25 cellular contexts compared by ENCODE assay signal in genomic region chr4:174658246-174658645, GRCh38.
DNase-seq lines count a peak whose midpoint lies in the region; ATAC-seq, FAIRE-seq and TF ChIP-seq lines count a peak whose summit lies in the region.
"Had no signal": no experiment of that assay in that cellular context is flagged by ENCODE, and none has a peak within 500 bp of the region (broad histone marks: within the 10 kb centered on the region; RNA-seq: fewer than 3 reads in every experiment).

No MANE protein-coding gene starts in this region.

- POLR2A ChIA-PET in A673 (lab: Charles Lee; ENCODE audit: low non-redundant PET) (no interaction called here), K562 (lab: Yijun Ruan, JAX) (interaction anchor here (0.5 to 1.5 kb wide), 2 partner anchors 9 to 151 kb away, joined by 3 to 6 read pairs; no protein-coding TSS in a partner anchor)

- 29% methylated on average over 3 of the region's 3 CpGs for WGBS in K562 (ENCODE audit: insufficient coverage, low coverage, missing lambda C conversion rate)

- TF ChIP-seq CTCF in A673 (conservative IDR thresholded peaks at IDR 0.05; ENCODE audit: low read depth, low read length) (no peak), K562 (IDR thresholded peaks at IDR 0.05 in 2 of 3, conservative IDR thresholded peaks at IDR 0.05 in 1 of 3; ENCODE audit: insufficient read depth in 2 of 3, low read depth in 1 of 3, low read length in 3 of 3) (no peak), fibroblast of the aortic adventitia (IDR thresholded peaks at IDR 0.05; ENCODE audit: insufficient read depth, low read length) (no peak)

- DNase-seq in A673 (ENCODE audit: low spot score) (peak; percentile 92), SKM-1 (lab: John Stamatoyannopoulos, UW; ENCODE audit: unreplicated experiment) (peak; percentile 74), K562 (ENCODE audit: extremely low read depth in 1 of 4, low spot score in 3 of 4) (peak in 1 of 4 experiments; percentile 57), fibroblast of the aortic adventitia (ENCODE audit: low read depth) (peak; percentile 14), NCI-H345 treated with DMSO at 0.1 percent for 48 hours (lab: John Stamatoyannopoulos, UW; ENCODE audit: unreplicated experiment) (no peak), OCI-M2 (lab: John Stamatoyannopoulos, UW; ENCODE audit: unreplicated experiment) (no peak)
- no peak for DNase-seq in activated T-helper 2 cell treated with anti-CD3 and anti-CD28 coated beads, Interferon-gamma antibody, Interleukin-2, Interleukin-4, amounts not matched to agents 10 μg/mL and 5 μg/mL and 100 μg/mL, durations not matched to agents 14 hours and 24 hours and 36 hours (ENCODE audit: low spot score)
- DNase-seq: ACHN; BE2C; C1 segment of cervical spinal cord; CD4-positive, CD25-positive, alpha-beta regulatory T cell; CD8-positive, alpha-beta memory T cell; COR-L47; DMS 273 treated with DMSO at 0.1 percent for 48 hours; DMS53; DND-41; EL; GOT3; H7; HFFc6; IMR-90 had no signal

- no peaks in the 10 kb centered on the region for H3K27me3 Mint-ChIP-seq in activated T-helper 2 cell treated with anti-CD3 and anti-CD28 coated beads, Interferon-gamma antibody, Interleukin-2, Interleukin-4, amounts not matched to agents 10 μg/mL and 5 μg/mL and 100 μg/mL, durations not matched to agents 14 hours and 24 hours and 36 hours (ENCODE audit: low read depth)
- H3K27me3 Mint-ChIP-seq: CD4-positive, CD25-positive, alpha-beta regulatory T cell; CD8-positive, alpha-beta memory T cell had no signal

- no peak overlapping the region for H3K27ac Mint-ChIP-seq in activated T-helper 2 cell treated with anti-CD3 and anti-CD28 coated beads, Interferon-gamma antibody, Interleukin-2, Interleukin-4, amounts not matched to agents 10 μg/mL and 5 μg/mL and 100 μg/mL, durations not matched to agents 14 hours and 24 hours and 36 hours
- H3K27ac Mint-ChIP-seq: CD4-positive, CD25-positive, alpha-beta regulatory T cell; CD8-positive, alpha-beta memory T cell; HFFc6 had no signal

- H3K79me2 ChIP-seq in K562 (ENCODE audit: control insufficient read depth, insufficient read depth, low read length): no peaks in the 10 kb centered on the region

- peak; percentile 79 for TF ChIP-seq EP300 in K562 (IDR thresholded peaks at IDR 0.05; ENCODE audit: low read length)

- H3K4me3 Mint-ChIP-seq in activated T-helper 2 cell treated with anti-CD3 and anti-CD28 coated beads, Interferon-gamma antibody, Interleukin-2, Interleukin-4, amounts not matched to agents 10 μg/mL and 5 μg/mL and 100 μg/mL, durations not matched to agents 14 hours and 24 hours and 36 hours (ENCODE audit: low read depth): no peak overlapping the region
- H3K4me3 Mint-ChIP-seq: CD4-positive, CD25-positive, alpha-beta regulatory T cell; CD8-positive, alpha-beta memory T cell; HFFc6 had no signal

- CTCF ChIA-PET in A673 (lab: Charles Lee): no interaction called here
- CTCF ChIA-PET in K562 (lab: Yijun Ruan, JAX; ENCODE audit: low intra/inter-chr PET ratio): no interaction called here

- no peak for TF ChIP-seq POLR2A in K562 (conservative IDR thresholded peaks at IDR 0.05)

- no peaks in the 10 kb centered on the region for H4K20me1 ChIP-seq in K562 (replicated peaks; ENCODE audit: control insufficient read depth, insufficient read depth, low read length)

- peaks cover 26% of the 10 kb centered on the region for H3K4me1 ChIP-seq in A673 (ENCODE audit: insufficient read depth, low read length, poor library complexity, severe bottlenecking)
- H3K4me1 ChIP-seq in K562 (replicated peaks in 1 of 2; ENCODE audit: control insufficient read depth in 2 of 2, insufficient read depth in 2 of 2, low read length in 2 of 2): peaks cover 0 to 22% of the 10 kb centered on the region in 2 experiments; a peak in 2 of 5 replicates

- H3K36me3 ChIP-seq in A673 (ENCODE audit: insufficient read depth, low read length, poor library complexity, severe bottlenecking): no peaks in the 10 kb centered on the region
- H3K36me3 ChIP-seq in K562 (ENCODE audit: control insufficient read depth, insufficient read depth, low read length): no peaks in the 10 kb centered on the region
- H3K36me3 ChIP-seq: BE2C had no signal

- no peak for TF ChIP-seq RAD21 in K562 (CRISPR knock-in tag; conservative IDR thresholded peaks at IDR 0.05 in 1 of 2, IDR thresholded peaks at IDR 0.05 in 1 of 2)

- BruUV-seq in A673 (replicated peaks; lab: Mats Ljungman, UMichigan): no TSS peak
- no TSS peak for BruUV-seq in K562 (replicated peaks; lab: Mats Ljungman, UMichigan)

- no peak overlapping the region for H3K4me3 ChIP-seq in A673 (ENCODE audit: low read depth, low read length, poor library complexity, severe bottlenecking)
- no peak overlapping the region for H3K4me3 ChIP-seq in K562
- no peak overlapping the region for H3K4me3 ChIP-seq in fibroblast of the aortic adventitia (ENCODE audit: low read depth, low read length)
- H3K4me3 ChIP-seq: GM12878 had no signal

- no peak for FAIRE-seq in K562 (lab: Jason Lieb, UNC)
- FAIRE-seq: GM12878, HTR-8/SVneo had no signal

- intact Hi-C loops in A673 (cut with micrococcal nuclease; ENCODE audit: unreplicated experiment): no loop called here
- intact Hi-C loops in K562 (cut with micrococcal nuclease): loop anchor here (10.0 kb wide), 1 partner anchor 1667 kb away; no protein-coding TSS in a partner anchor
- intact Hi-C loops in activated T-helper 2 cell treated with anti-CD3 and anti-CD28 coated beads, Interferon-gamma antibody, Interleukin-2, Interleukin-4, amounts not matched to agents 10 μg/mL and 5 μg/mL and 100 μg/mL, durations not matched to agents 14 hours and 24 hours and 36 hours (cut with micrococcal nuclease): no loop called here

- H3K4me2 ChIP-seq in K562 (ENCODE audit: insufficient read depth, low read length): no peak overlapping the region

- H3K27me3 ChIP-seq in A673 (replicated peaks; ENCODE audit: insufficient read depth, low read depth, low read length, poor library complexity) (no peaks in the 10 kb centered on the region), K562 (ENCODE audit: control insufficient read depth in 2 of 2, insufficient read depth in 2 of 2, low read length in 2 of 2) (no peaks in the 10 kb centered on the region)

- peak overlapping the region; percentile 47; the same call in 1 of the 2 replicates for H2AFZ ChIP-seq in K562 (ENCODE audit: low read depth, low read length)

- H3K36me3 Mint-ChIP-seq in activated T-helper 2 cell treated with anti-CD3 and anti-CD28 coated beads, Interferon-gamma antibody, Interleukin-2, Interleukin-4, amounts not matched to agents 10 μg/mL and 5 μg/mL and 100 μg/mL, durations not matched to agents 14 hours and 24 hours and 36 hours (ENCODE audit: low read depth): no peaks in the 10 kb centered on the region
- H3K36me3 Mint-ChIP-seq: CD4-positive, CD25-positive, alpha-beta regulatory T cell; CD8-positive, alpha-beta memory T cell had no signal

- ATAC-seq in K562 (peak; percentile 70), GM21717 (IDR thresholded peaks at IDR 0.05; ENCODE audit: unreplicated experiment) (no peak)
- ATAC-seq: GM12878, HCT116 had no signal

- H3K27ac ChIP-seq in A673 (ENCODE audit: low read depth, low read length, poor library complexity, severe bottlenecking) (peak overlapping the region; percentile 76), K562 (ENCODE audit: extremely low read depth, low read depth, low read length) (peak overlapping the region; percentile 68; the same call in 2 of the 3 replicates)

- in situ Hi-C loops in K562 (cut with MboI): no loop called here

- no peaks in the 10 kb centered on the region for H3K9me3 ChIP-seq in A673 (ENCODE audit: low read depth, low read length, poor library complexity, severe bottlenecking)
- no peaks in the 10 kb centered on the region for H3K9me3 ChIP-seq in K562 (replicated peaks; ENCODE audit: control insufficient read depth, insufficient read depth, low read depth, low read length)
- H3K9me3 ChIP-seq: BE2C had no signal

- no peaks in the 10 kb centered on the region for H3K9me1 ChIP-seq in K562 (ENCODE audit: control insufficient read depth, insufficient read depth, low read length)

- H3K9me3 Mint-ChIP-seq in activated T-helper 2 cell treated with anti-CD3 and anti-CD28 coated beads, Interferon-gamma antibody, Interleukin-2, Interleukin-4, amounts not matched to agents 10 μg/mL and 5 μg/mL and 100 μg/mL, durations not matched to agents 14 hours and 24 hours and 36 hours: no peaks in the 10 kb centered on the region
- H3K9me3 Mint-ChIP-seq: CD8-positive, alpha-beta memory T cell had no signal

- no peak overlapping the region for H3K9ac ChIP-seq in K562 (ENCODE audit: insufficient read depth in 1 of 2, low read depth in 2 of 2, low read length in 2 of 2)

- H3K4me1 Mint-ChIP-seq in activated T-helper 2 cell treated with anti-CD3 and anti-CD28 coated beads, Interferon-gamma antibody, Interleukin-2, Interleukin-4, amounts not matched to agents 10 μg/mL and 5 μg/mL and 100 μg/mL, durations not matched to agents 14 hours and 24 hours and 36 hours (ENCODE audit: low read depth): no peaks in the 10 kb centered on the region
- H3K4me1 Mint-ChIP-seq: CD4-positive, CD25-positive, alpha-beta regulatory T cell; CD8-positive, alpha-beta memory T cell had no signal

TF ChIP-seq in K562, 482 proteins besides CTCF, POLR2A, EP300 and RAD21 (continues in another document):
- TF ChIP-seq ETV6 (IDR thresholded peaks at IDR 0.05; ENCODE audit: borderline replicate concordance in 1 of 2, low read depth in 2 of 2, low read length in 1 of 2) (no peak), ETV6 (CRISPR knock-in tag; IDR thresholded peaks at IDR 0.05; ENCODE audit: borderline replicate concordance) (no peak), TCF7L2 (IDR thresholded peaks at IDR 0.05; ENCODE audit: low read depth, low read length) (no peak), ZNF347 (CRISPR knock-in tag; IDR thresholded peaks at IDR 0.05; ENCODE audit: low read depth) (no peak), ZNF589 (CRISPR knock-in tag; IDR thresholded peaks at IDR 0.05; ENCODE audit: low read depth) (peak; percentile 88), CBX2 (IDR thresholded peaks at IDR 0.05; ENCODE audit: insufficient read depth, low read length, poor library complexity, severe bottlenecking) (no peak), GATAD2A (IDR thresholded peaks at IDR 0.05) (no peak), SAFB (IDR thresholded peaks at IDR 0.05; ENCODE audit: borderline replicate concordance, low read depth, low read length) (no peak), U2AF2 (optimal IDR thresholded peaks at IDR 0.05; ENCODE audit: low read depth, low read length) (no peak), TFE3 (CRISPR knock-in tag; IDR thresholded peaks at IDR 0.05) (no peak)

Comparison
In these comparisons a context has a peak if more than half of its experiments do, and no peak if none do; other contexts are left out.
1. DNase-seq: peak in A673 (single experiment), SKM-1 (single experiment) and fibroblast of the aortic adventitia (single experiment); none in activated T-helper 2 cell treated with anti-CD3 and anti-CD28 coated beads, Interferon-gamma antibody, Interleukin-2, Interleukin-4, amounts not matched to agents 10 μg/mL and 5 μg/mL and 100 μg/mL, durations not matched to agents 14 hours and 24 hours and 36 hours (single experiment), NCI-H345 treated with DMSO at 0.1 percent for 48 hours (single experiment) and OCI-M2 (single experiment).